ENCODE assay signal across 8 cellular contexts in the genomic region with DNA sequence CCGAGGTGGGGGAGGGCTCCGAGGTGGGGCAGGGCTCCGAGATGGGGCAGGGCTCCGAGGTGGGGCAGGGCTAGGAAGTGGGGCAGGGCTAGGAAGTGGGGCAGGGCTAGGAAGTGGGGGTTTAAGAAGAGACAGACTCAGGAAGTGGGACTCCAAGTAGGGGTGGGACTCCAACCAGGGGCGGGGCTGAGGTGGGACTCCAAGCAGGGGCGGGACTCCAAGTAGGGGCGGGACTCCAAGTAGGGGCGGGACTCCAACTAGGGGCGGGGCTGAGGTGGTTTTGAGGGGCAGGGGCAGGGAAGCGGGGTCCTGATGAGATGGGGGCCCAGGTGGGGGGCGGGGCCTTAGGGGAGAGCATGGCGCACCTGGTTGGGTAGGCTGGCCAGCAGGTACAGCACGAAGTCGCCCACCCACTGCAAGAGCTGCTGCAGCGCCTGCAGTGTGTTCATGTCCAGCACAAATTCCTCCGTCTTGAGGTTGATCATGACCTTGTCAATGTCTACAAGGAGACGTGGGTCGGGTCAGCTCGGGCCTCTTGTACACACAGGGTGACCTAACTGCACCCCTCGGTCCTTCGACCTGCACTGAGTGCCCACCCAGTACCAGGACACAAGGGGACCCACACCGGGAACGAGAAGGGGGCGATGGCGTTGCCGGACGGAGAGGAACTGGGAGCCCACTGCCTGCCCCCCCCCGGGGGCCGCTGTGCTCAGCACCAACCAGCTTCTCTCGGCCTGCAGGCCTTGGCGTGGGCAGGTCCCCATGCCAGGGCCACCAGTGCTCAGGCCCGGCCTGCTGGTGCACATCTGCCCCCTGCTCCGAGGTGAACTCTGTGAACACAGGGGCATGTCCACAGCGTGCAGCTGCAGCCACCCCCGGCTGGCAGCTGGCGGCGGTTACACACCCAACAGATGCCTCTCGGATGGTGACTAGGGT. TPM values are rescaled to one million over a fixed set of nuclear protein-coding genes. Genes with fewer than 3 reads are reported as not detected.
DNase-seq lines count a peak whose midpoint lies in the region; ATAC-seq and TF ChIP-seq lines count a peak whose summit lies in the region.

No MANE protein-coding gene starts in this region.

- no peaks in the 10 kb centered on the region for H3K9me3 ChIP-seq in CD8-positive, alpha-beta T cell (ENCODE audit: low read length)
- H3K9me3 ChIP-seq in MM.1S (replicated peaks; ENCODE audit: insufficient read depth, low read length): no peaks in the 10 kb centered on the region

- H4K20me1 ChIP-seq in MM.1S (ENCODE audit: insufficient read depth, low read length): no peaks in the 10 kb centered on the region

- no peak overlapping the region for H3K4me2 ChIP-seq in MM.1S (ENCODE audit: low read depth, low read length)

- H3K27me3 Mint-ChIP-seq in CD8-positive, alpha-beta T cell (ENCODE audit: low read depth): no peaks in the 10 kb centered on the region

- no peak for TF ChIP-seq CTCF in CD8-positive, alpha-beta T cell (IDR thresholded peaks at IDR 0.05)
- TF ChIP-seq CTCF in MM.1S (IDR thresholded peaks at IDR 0.05; ENCODE audit: low read length): no peak
- TF ChIP-seq CTCF in fibroblast of pulmonary artery (IDR thresholded peaks at IDR 0.05; ENCODE audit: low read length, missing control alignments): no peak

- peak; percentile 88 for ATAC-seq in CD8-positive, alpha-beta T cell
- ATAC-seq in HG02623 (IDR thresholded peaks at IDR 0.05; ENCODE audit: unreplicated experiment) (no peak), HG02678 (IDR thresholded peaks at IDR 0.05; ENCODE audit: unreplicated experiment) (no peak)

- H3K9me2 ChIP-seq in MM.1S (replicated peaks; ENCODE audit: insufficient read depth, low read length): no peaks in the 10 kb centered on the region

- no peak overlapping the region for H3K4me3 Mint-ChIP-seq in CD8-positive, alpha-beta T cell

- no peak overlapping the region for H3K9ac ChIP-seq in MM.1S (ENCODE audit: low read length)

- intact Hi-C loops in CD8-positive, alpha-beta T cell (cut with DNase I, micrococcal nuclease): loop anchor here (1.0 to 2.0 kb wide), 2 partner anchors 20 to 35 kb away; a partner anchor contains a TSS

- DNase-seq in CD8-positive, alpha-beta T cell: peak; percentile 71 to 90 (median 78)
- peak; percentile 48 for DNase-seq in MM.1S
- peak; percentile 71 to 76 for DNase-seq in activated CD4-positive, alpha-beta T cell treated with anti-CD3 and anti-CD28 coated beads, Interleukin-2, amount 50 U/mL, for 48 hours
- DNase-seq in fibroblast of pulmonary artery (ENCODE audit: low read depth): peak; percentile 26
- DNase-seq in stimulated activated CD8-positive, alpha-beta memory T cell treated with anti-CD3 and anti-CD28 coated beads, Interleukin-7, amount 100 ng/mL, for 4 hours (ENCODE audit: low read depth in 2 of 2): peak; percentile 53 to 62
- no peak for DNase-seq in amygdala (lab: John Stamatoyannopoulos, UW)

- no peaks in the 10 kb centered on the region for H3K27me3 ChIP-seq in CD8-positive, alpha-beta T cell (ENCODE audit: insufficient read depth, low read length)
- H3K27me3 ChIP-seq in MM.1S (replicated peaks; ENCODE audit: insufficient read depth, low read length): no peaks in the 10 kb centered on the region

- H3K27ac Mint-ChIP-seq in CD8-positive, alpha-beta T cell: peak overlapping the region; percentile 45

- no peak overlapping the region for H2AFZ ChIP-seq in MM.1S (ENCODE audit: low read length)

- no peaks in the 10 kb centered on the region for H3K9me3 Mint-ChIP-seq in CD8-positive, alpha-beta T cell

- H3K36me3 Mint-ChIP-seq in CD8-positive, alpha-beta T cell: peaks cover 28% of the 10 kb centered on the region

- peaks cover 3% of the 10 kb centered on the region for H3K36me3 ChIP-seq in CD8-positive, alpha-beta T cell (ENCODE audit: insufficient read depth, low read length)
- H3K36me3 ChIP-seq in MM.1S (replicated peaks; ENCODE audit: insufficient read depth, low read length): no peaks in the 10 kb centered on the region

- H3K4me1 ChIP-seq in CD8-positive, alpha-beta T cell (ENCODE audit: insufficient read depth, low read length): peaks cover 15% of the 10 kb centered on the region
- 0 out of 2 replicates have a peak, but pooled peaks cover 7% of the 10 kb centered on the region for H3K4me1 ChIP-seq in MM.1S (ENCODE audit: low read length)

- no peaks in the 10 kb centered on the region for H3K79me2 ChIP-seq in MM.1S (ENCODE audit: low read length)

- peaks cover 8% of the 10 kb centered on the region; the same call in 1 of the 2 replicates for H3F3A ChIP-seq in MM.1S (ENCODE audit: insufficient read depth, low read length)

- POLR2A ChIA-PET in CD8-positive, alpha-beta T cell (lab: Charles Lee): interaction anchor here (1.9 to 3.1 kb wide), 2 partner anchors 20 kb away, joined by 7 to 12 read pairs; a partner anchor contains a TSS

- H3K4me1 Mint-ChIP-seq in CD8-positive, alpha-beta T cell (ENCODE audit: low read depth): peaks cover 10% of the 10 kb centered on the region

- H3K27ac ChIP-seq in CD8-positive, alpha-beta T cell (ENCODE audit: low read depth, low read length): no peak overlapping the region
- no peak overlapping the region for H3K27ac ChIP-seq in MM.1S (ENCODE audit: low read length)

- no peak overlapping the region for H3K4me3 ChIP-seq in CD8-positive, alpha-beta T cell (ENCODE audit: low read depth, low read length)
- no peak overlapping the region for H3K4me3 ChIP-seq in MM.1S (ENCODE audit: low read length)
- H3K4me3 ChIP-seq in fibroblast of pulmonary artery (replicated peaks; ENCODE audit: low read depth, low read length): no peak overlapping the region

- CTCF ChIA-PET in CD8-positive, alpha-beta T cell (lab: Charles Lee): interaction anchor here (1.4 to 2.0 kb wide), 4 partner anchors 10 to 111 kb away, joined by 3 to 8 read pairs (median 6); a partner anchor contains a TSS

RNA-seq across cellular contexts. Expression of a gene that starts 13.9 kb away (rescaled TPM):
- 1 to 10 TPM; 1.0 to 1.4 TPM for total RNA-seq in CD8-positive, alpha-beta T cell

RNA-seq across cellular contexts. Expression of a gene that starts 19.6 kb away (rescaled TPM):
- 10 to 100 TPM; 32.6 to 35.3 TPM for total RNA-seq in CD8-positive, alpha-beta T cell

RNA-seq across cellular contexts. Expression of a gene that starts 19.9 kb away (rescaled TPM):
- not detected for total RNA-seq in CD8-positive, alpha-beta T cell

RNA-seq across cellular contexts. Expression of a gene that starts 21.2 kb away (rescaled TPM):
- total RNA-seq in CD8-positive, alpha-beta T cell: not detected

RNA-seq across cellular contexts. Expression of a gene that starts 32.6 kb away (rescaled TPM):
- not detected for total RNA-seq in CD8-positive, alpha-beta T cell

Comparison
In these comparisons a context has a peak if more than half of its experiments do, and no peak if none do; other contexts are left out.
1. DNase-seq: peak in CD8-positive, alpha-beta T cell (7 of 7), MM.1S (single experiment), activated CD4-positive, alpha-beta T cell treated with anti-CD3 and anti-CD28 coated beads, Interleukin-2, amount 50 U/mL, for 48 hours (2 of 2), fibroblast of pulmonary artery (single experiment) and stimulated activated CD8-positive, alpha-beta memory T cell treated with anti-CD3 and anti-CD28 coated beads, Interleukin-7, amount 100 ng/mL, for 4 hours (2 of 2); none in amygdala (0 of 56).